Comparison of ENCODE assay signal across 24 cellular contexts in genomic region chr1:202306535-202307345, GRCh38.
"Had no signal": no experiment of that assay in that cellular context is flagged by ENCODE, and none has a peak within 500 bp of the region (broad histone marks: within the 10 kb centered on the region; RNA-seq: fewer than 3 reads in every experiment).

No MANE protein-coding gene starts in this region.

- H3K27me3 ChIP-seq: cardiac muscle cell, thyroid gland had no signal

- H3K27ac Mint-ChIP-seq: activated CD4-positive, alpha-beta T cell treated with anti-CD3 and anti-CD28 coated beads, Interleukin-2, amount 10 ng/mL, durations not matched to agents 7 days and 5 days; activated CD8-positive, alpha-beta memory T cell treated with anti-CD3 and anti-CD28 coated beads, Interleukin-2, amount 10 ng/mL, durations not matched to agents 7 days and 5 days; activated CD8-positive, alpha-beta T cell treated with anti-CD3 and anti-CD28 coated beads for 36 hours; activated naive CD4-positive, alpha-beta T cell treated with anti-CD3 and anti-CD28 coated beads, Interleukin-2, amount 50 U/mL, for 72 hours; activated T-helper 1 cell treated with anti-CD3 and anti-CD28 coated beads, Interleukin-12 subunit alpha, Interleukin-12 subunit beta, Interleukin-2, Interleukin-4 antibody, amounts not matched to agents 30 ng/mL and 10 ng/mL and 1 ng/mL, durations not matched to agents 14 hours and 24 hours and 36 hours; mesothelial cell of epicardium; nephron; T-cell; T-helper 2 cell treated with Interferon-gamma antibody and Interleukin-4, amounts not matched to agents 5 μg/mL and 100 μg/mL, for 36 hours had no signal

- FAIRE-seq: frontal cortex had no signal

- H3K36me3 Mint-ChIP-seq: activated CD8-positive, alpha-beta memory T cell treated with anti-CD3 and anti-CD28 coated beads, Interleukin-2, amount 10 ng/mL, durations not matched to agents 7 days and 5 days; activated naive CD4-positive, alpha-beta T cell treated with anti-CD3 and anti-CD28 coated beads, Interleukin-2, amount 50 U/mL, for 72 hours; mesothelial cell of epicardium had no signal

- H3K9me3 Mint-ChIP-seq: activated CD4-positive, alpha-beta T cell treated with anti-CD3 and anti-CD28 coated beads, Interleukin-2, amount 10 ng/mL, durations not matched to agents 7 days and 5 days; activated CD8-positive, alpha-beta T cell treated with anti-CD3 and anti-CD28 coated beads for 36 hours; activated naive CD4-positive, alpha-beta T cell treated with anti-CD3 and anti-CD28 coated beads, Interleukin-2, amount 50 U/mL, for 72 hours; activated T-helper 1 cell treated with anti-CD3 and anti-CD28 coated beads, Interleukin-12 subunit alpha, Interleukin-12 subunit beta, Interleukin-2, Interleukin-4 antibody, amounts not matched to agents 30 ng/mL and 10 ng/mL and 1 ng/mL, durations not matched to agents 14 hours and 24 hours and 36 hours; mesothelial cell of epicardium; nephron; T-cell; T-helper 2 cell treated with Interferon-gamma antibody and Interleukin-4, amounts not matched to agents 5 μg/mL and 100 μg/mL, for 36 hours had no signal

- H3K4me3 Mint-ChIP-seq: activated CD4-positive, alpha-beta T cell treated with anti-CD3 and anti-CD28 coated beads, Interleukin-2, amount 10 ng/mL, durations not matched to agents 7 days and 5 days; activated CD8-positive, alpha-beta memory T cell treated with anti-CD3 and anti-CD28 coated beads, Interleukin-2, amount 10 ng/mL, durations not matched to agents 7 days and 5 days; activated CD8-positive, alpha-beta T cell treated with anti-CD3 and anti-CD28 coated beads for 36 hours; activated T-helper 1 cell treated with anti-CD3 and anti-CD28 coated beads, Interleukin-12 subunit alpha, Interleukin-12 subunit beta, Interleukin-2, Interleukin-4 antibody, amounts not matched to agents 30 ng/mL and 10 ng/mL and 1 ng/mL, durations not matched to agents 14 hours and 24 hours and 36 hours; mesothelial cell of epicardium; nephron; T-cell; T-helper 2 cell treated with Interferon-gamma antibody and Interleukin-4, amounts not matched to agents 5 μg/mL and 100 μg/mL, for 36 hours had no signal

- DNase-seq: activated CD4-positive, alpha-beta T cell treated with anti-CD3 and anti-CD28 coated beads, Interleukin-2, amount 10 ng/mL, durations not matched to agents 7 days and 5 days; activated CD4-positive, CD25-positive, alpha-beta regulatory T cell treated with anti-CD3 and anti-CD28 coated beads, Interleukin-2, amount 50 U/mL, for 72 hours; activated CD8-positive, alpha-beta memory T cell treated with anti-CD3 and anti-CD28 coated beads, Interleukin-2, amount 10 ng/mL, durations not matched to agents 7 days and 5 days; activated CD8-positive, alpha-beta T cell treated with anti-CD3 and anti-CD28 coated beads for 36 hours; activated gamma-delta T cell; activated T-cell treated with anti-CD3 and anti-CD28 coated beads for 4 hours; dermis blood vessel endothelial cell; effector CD8-positive, alpha-beta T cell; kidney glomerular epithelial cell; left lung; stimulated activated CD4-positive, alpha-beta T cell treated with anti-CD3 and anti-CD28 coated beads, Interleukin-4, amount 100 ng/mL, for 24 hours; stimulated activated naive CD8-positive, alpha-beta T cell treated with anti-CD3 and anti-CD28 coated beads, Interleukin-15, Interleukin-2, amounts not matched to agents 100 U/mL and 50 U/mL, for 24 hours; T-cell; thyroid gland; WERI-Rb-1 had no signal

- H3K36me3 ChIP-seq: cardiac muscle cell, left lung, thyroid gland, WERI-Rb-1 had no signal

- ATAC-seq: activated CD8-positive, alpha-beta memory T cell treated with anti-CD3 and anti-CD28 coated beads, Interleukin-2, amount 10 ng/mL, durations not matched to agents 7 days and 5 days; activated CD8-positive, alpha-beta T cell treated with anti-CD3 and anti-CD28 coated beads for 36 hours; activated naive CD4-positive, alpha-beta T cell treated with anti-CD3 and anti-CD28 coated beads, Interleukin-2, amount 50 U/mL, for 72 hours; esophagus mucosa; left lung; stimulated activated naive CD8-positive, alpha-beta T cell treated with anti-CD3 and anti-CD28 coated beads, Interleukin-15, Interleukin-2, amounts not matched to agents 100 U/mL and 50 U/mL, for 24 hours; T-cell had no signal

- H3K4me1 ChIP-seq: left lung, thyroid gland had no signal

- H3K27me3 Mint-ChIP-seq: activated CD8-positive, alpha-beta memory T cell treated with anti-CD3 and anti-CD28 coated beads, Interleukin-2, amount 10 ng/mL, durations not matched to agents 7 days and 5 days had no signal

- H3K27ac ChIP-seq: cardiac muscle cell, left lung, thyroid gland, WERI-Rb-1 had no signal

- H3K9me3 ChIP-seq: left lung, thyroid gland had no signal

- H3K4me3 ChIP-seq: cardiac muscle cell, left lung, lung, thyroid gland had no signal
